In the genomic region with DNA sequence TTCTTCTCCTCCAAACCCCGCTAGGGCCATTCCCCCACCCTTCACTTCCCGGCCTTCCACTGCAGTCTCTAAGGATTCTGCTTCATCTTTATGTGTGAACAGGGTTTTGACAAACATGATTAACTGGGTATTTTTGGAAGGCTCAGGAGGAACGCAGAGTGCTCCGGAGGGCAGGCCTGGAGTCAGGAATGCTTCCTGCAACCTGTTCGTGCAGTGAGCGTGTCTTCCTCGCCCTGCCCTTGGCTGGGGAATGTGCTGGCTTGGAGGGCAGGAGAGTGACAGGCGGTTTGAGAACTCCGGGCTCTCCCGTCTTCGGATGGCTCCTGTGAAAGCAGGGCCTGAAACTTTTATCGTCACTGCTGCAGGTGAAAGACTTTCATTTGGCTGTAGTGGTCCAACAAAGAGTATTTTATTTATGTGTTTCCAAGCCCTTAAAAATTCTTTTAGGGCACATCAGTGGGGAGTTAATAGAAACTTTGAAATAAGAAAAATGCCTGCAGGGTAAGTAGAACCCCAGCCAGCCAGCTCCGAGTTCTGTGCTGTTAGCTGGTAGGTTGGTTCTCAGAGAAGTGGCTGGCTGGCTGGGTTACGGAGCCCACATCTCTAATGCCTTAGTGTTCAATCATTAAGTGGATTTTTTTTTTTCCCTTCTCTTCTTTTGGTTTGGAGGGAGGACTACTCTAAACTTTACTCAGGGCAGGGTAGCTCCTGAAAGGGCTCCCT, we compare ENCODE assay signal across 13 cellular contexts. TPM values are rescaled to one million over a fixed set of nuclear protein-coding genes. Genes with fewer than 3 reads are reported as not detected.
DNase-seq lines count a peak whose midpoint lies in the region; ATAC-seq and TF ChIP-seq lines count a peak whose summit lies in the region.
"Had no signal": no experiment of that assay in that cellular context is flagged by ENCODE, and none has a peak within 500 bp of the region (broad histone marks: within the 10 kb centered on the region; RNA-seq: fewer than 3 reads in every experiment).

No MANE protein-coding gene starts in this region.

- no peaks in the 10 kb centered on the region for H3K27me3 ChIP-seq in esophagus muscularis mucosa
- no peaks in the 10 kb centered on the region for H3K27me3 ChIP-seq in stomach smooth muscle (ENCODE audit: control insufficient read depth in 1 of 2, insufficient read depth in 2 of 2, low read length in 2 of 2)
- H3K27me3 ChIP-seq: testis had no signal

- no peak for TF ChIP-seq POLR2A in esophagus muscularis mucosa (IDR thresholded peaks at IDR 0.05; ENCODE audit: low read depth)
- no peak for TF ChIP-seq POLR2A in lower leg skin (IDR thresholded peaks at IDR 0.05)

- TF ChIP-seq EP300 in esophagus muscularis mucosa (IDR thresholded peaks at IDR 0.05) = no peak

- peaks cover 67% of the 10 kb centered on the region for H3K27me3 Mint-ChIP-seq in activated CD4-positive, alpha-beta T cell treated with anti-CD3 and anti-CD28 coated beads, Interleukin-2, amount 10 ng/mL, durations not matched to agents 24 days and 14 days
- H3K27me3 Mint-ChIP-seq in natural killer cell treated with Interleukin-12 subunit alpha and Interleukin-12 subunit beta and Interleukin-15 and Interleukin-18, amount 100 ng/mL, for 72 hours = peaks cover 16 to 18% of the 10 kb centered on the region in 2 donors

- no peak for ATAC-seq in GM18870 (IDR thresholded peaks at IDR 0.05; ENCODE audit: unreplicated experiment)
- ATAC-seq in natural killer cell treated with Interleukin-12 subunit alpha and Interleukin-12 subunit beta and Interleukin-15 and Interleukin-18, amount 100 ng/mL, for 72 hours = no peak

- peaks cover 47 to 83% (median 63%) of the 10 kb centered on the region in 4 donors for H3K4me1 ChIP-seq in esophagus muscularis mucosa
- H3K4me1 ChIP-seq in stomach smooth muscle (ENCODE audit: control insufficient read depth, insufficient read depth, low read length) = peaks cover 48% of the 10 kb centered on the region

- 67% methylated on average over 14 of the region's 14 CpGs for WGBS in esophagus muscularis mucosa
- 32 to 47% methylated on average over 14 of the region's 14 CpGs for WGBS in lower leg skin, 2 donors

- no peaks in the 10 kb centered on the region for H3K36me3 ChIP-seq in esophagus muscularis mucosa
- no peaks in the 10 kb centered on the region for H3K36me3 ChIP-seq in stomach smooth muscle (ENCODE audit: control insufficient read depth in 2 of 2, insufficient read depth in 2 of 2, low read length in 2 of 2)

- TF ChIP-seq CTCF in esophagus muscularis mucosa (IDR thresholded peaks at IDR 0.05) (peak in 1 of 3 experiments; percentile 63), lower leg skin (IDR thresholded peaks at IDR 0.05) (no peak)

- no peak overlapping the region for H3K27ac Mint-ChIP-seq in activated CD4-positive, alpha-beta T cell treated with anti-CD3 and anti-CD28 coated beads, Interleukin-2, amount 10 ng/mL, durations not matched to agents 24 days and 14 days
- H3K27ac Mint-ChIP-seq in natural killer cell treated with Interleukin-12 subunit alpha and Interleukin-12 subunit beta and Interleukin-15 and Interleukin-18, amount 100 ng/mL, for 72 hours = no peak overlapping the region
- H3K27ac Mint-ChIP-seq: CD4-positive, alpha-beta T cell had no signal

- no peak overlapping the region for H3K4me3 Mint-ChIP-seq in activated CD4-positive, alpha-beta T cell treated with anti-CD3 and anti-CD28 coated beads, Interleukin-2, amount 10 ng/mL, durations not matched to agents 24 days and 14 days
- no peak overlapping the region for H3K4me3 Mint-ChIP-seq in natural killer cell treated with Interleukin-12 subunit alpha and Interleukin-12 subunit beta and Interleukin-15 and Interleukin-18, amount 100 ng/mL, for 72 hours
- H3K4me3 Mint-ChIP-seq: CD4-positive, alpha-beta T cell; central memory CD8-positive, alpha-beta T cell had no signal

- H3K27ac ChIP-seq in esophagus muscularis mucosa (replicated peaks in 1 of 4) (peak overlapping the region; percentile 65 to 78 (median 68)), stomach smooth muscle (ENCODE audit: low read length) (peak overlapping the region; percentile 58)
- H3K27ac ChIP-seq: testis had no signal

- DNase-seq in NCI-H226 (peak; percentile 32), esophagus muscularis mucosa (ENCODE audit: extremely low spot score) (no peak), lower leg skin (ENCODE audit: low spot score in 2 of 2) (peak; percentile 40 to 90)
- no peak for DNase-seq in activated CD4-positive, alpha-beta T cell treated with anti-CD3 and anti-CD28 coated beads, Interleukin-2, amount 10 ng/mL, durations not matched to agents 24 days and 14 days
- no peak for DNase-seq in activated effector memory CD4-positive, alpha-beta T cell treated with anti-CD3 and anti-CD28 coated beads, Interleukin-2, amount 50 U/mL, for 16 hours
- no peak for DNase-seq in natural killer cell treated with Interleukin-12 subunit alpha and Interleukin-12 subunit beta and Interleukin-15 and Interleukin-18, amount 100 ng/mL, for 72 hours (ENCODE audit: low spot score)
- DNase-seq: CD4-positive, alpha-beta T cell; SHP77 treated with DMSO at 0.1 percent for 48 hours; stimulated activated CD4-positive, alpha-beta T cell treated with anti-CD3 and anti-CD28 coated beads, Interleukin-4, amount 100 ng/mL, for 1 hour; testis had no signal

- H3K9me3 ChIP-seq in esophagus muscularis mucosa = no peaks in the 10 kb centered on the region
- H3K9me3 ChIP-seq in stomach smooth muscle (ENCODE audit: control insufficient read depth in 2 of 2, low read length in 2 of 2) = no peaks in the 10 kb centered on the region
- H3K9me3 ChIP-seq: testis had no signal

- peak overlapping the region in 2 of 4 donors; percentile 9 to 15 for H3K4me3 ChIP-seq in esophagus muscularis mucosa
- H3K4me3 ChIP-seq in lower leg skin (ENCODE audit: low read depth, poor library complexity, severe bottlenecking) = no peak overlapping the region
- H3K4me3 ChIP-seq in stomach smooth muscle (ENCODE audit: low read length in 2 of 2) = peak overlapping the region; percentile 5 to 49
- H3K4me3 ChIP-seq: testis had no signal

- no peaks in the 10 kb centered on the region for H3K4me1 Mint-ChIP-seq in activated CD4-positive, alpha-beta T cell treated with anti-CD3 and anti-CD28 coated beads, Interleukin-2, amount 10 ng/mL, durations not matched to agents 24 days and 14 days
- H3K4me1 Mint-ChIP-seq in natural killer cell treated with Interleukin-12 subunit alpha and Interleukin-12 subunit beta and Interleukin-15 and Interleukin-18, amount 100 ng/mL, for 72 hours (ENCODE audit: low read depth in 2 of 2) = peaks cover 10 to 19% of the 10 kb centered on the region in 2 donors

- intact Hi-C loops in esophagus muscularis mucosa (cut with DNase I) = loop anchor here (5.0 kb wide), 1 partner anchor 44 kb away; no protein-coding TSS in a partner anchor
- intact Hi-C loops in lower leg skin (cut with DNase I; ENCODE audit: low total_unique reads) = no loop called here
- intact Hi-C loops in activated CD4-positive, alpha-beta T cell treated with anti-CD3 and anti-CD28 coated beads, Interleukin-2, amount 10 ng/mL, durations not matched to agents 24 days and 14 days (cut with micrococcal nuclease) = no loop called here

- no peaks in the 10 kb centered on the region for H3K36me3 Mint-ChIP-seq in activated CD4-positive, alpha-beta T cell treated with anti-CD3 and anti-CD28 coated beads, Interleukin-2, amount 10 ng/mL, durations not matched to agents 24 days and 14 days (ENCODE audit: low read depth)
- no peaks in the 10 kb centered on the region for H3K36me3 Mint-ChIP-seq in natural killer cell treated with Interleukin-12 subunit alpha and Interleukin-12 subunit beta and Interleukin-15 and Interleukin-18, amount 100 ng/mL, for 72 hours

- H3K9ac ChIP-seq in stomach smooth muscle (ENCODE audit: low read length in 2 of 2) = peak overlapping the region in 1 of 2 donors; percentile 30

- H3K9me3 Mint-ChIP-seq in activated CD4-positive, alpha-beta T cell treated with anti-CD3 and anti-CD28 coated beads, Interleukin-2, amount 10 ng/mL, durations not matched to agents 24 days and 14 days = no peaks in the 10 kb centered on the region
- H3K9me3 Mint-ChIP-seq in natural killer cell treated with Interleukin-12 subunit alpha and Interleukin-12 subunit beta and Interleukin-15 and Interleukin-18, amount 100 ng/mL, for 72 hours = no peaks in the 10 kb centered on the region
- H3K9me3 Mint-ChIP-seq: CD4-positive, alpha-beta T cell; central memory CD8-positive, alpha-beta T cell had no signal

RNA-seq across cellular contexts. Expression of a gene that starts 51.0 kb away (rescaled TPM):
- 10 to 100 TPM in 3 of 4 donors, 1 to 10 TPM in 1; 7.8 to 24.1 (median 19.2) TPM for total RNA-seq in esophagus muscularis mucosa
- 10 to 100 TPM in 3 of 4 donors, 1 to 10 TPM in 1; 5.6 to 23.1 (median 16.2) TPM for total RNA-seq in lower leg skin
- 0.21 and 0.43 TPM in 2 replicates for total RNA-seq in activated CD4-positive, alpha-beta T cell treated with anti-CD3 and anti-CD28 coated beads, Interleukin-2, amount 10 ng/mL, durations not matched to agents 24 days and 14 days
- 10 to 100 TPM in 1 of 2 donors, 1 to 10 TPM in 1; 8.1 to 10.3 TPM for total RNA-seq in natural killer cell treated with Interleukin-12 subunit alpha and Interleukin-12 subunit beta and Interleukin-15 and Interleukin-18, amount 100 ng/mL, for 72 hours

Comparison
In these comparisons a context has a peak if more than half of its experiments do, and no peak if none do; other contexts are left out.
1. DNase-seq: peak in NCI-H226 (single experiment) and lower leg skin (2 of 2); none in esophagus muscularis mucosa (single experiment), activated CD4-positive, alpha-beta T cell treated with anti-CD3 and anti-CD28 coated beads, Interleukin-2, amount 10 ng/mL, durations not matched to agents 24 days and 14 days (single experiment), activated effector memory CD4-positive, alpha-beta T cell treated with anti-CD3 and anti-CD28 coated beads, Interleukin-2, amount 50 U/mL, for 16 hours (single experiment) and natural killer cell treated with Interleukin-12 subunit alpha and Interleukin-12 subunit beta and Interleukin-15 and Interleukin-18, amount 100 ng/mL, for 72 hours (single experiment).